ENCODE assay signal across 8 cellular contexts in genomic region chr7:151123485-151124204, GRCh38. TPM values are rescaled to one million over a fixed set of nuclear protein-coding genes. Genes with fewer than 3 reads are reported as not detected.
A peak's percentile ranks its signal among the peaks of the same experiment; 100 is the strongest.
DNase-seq lines count a peak whose midpoint lies in the region; ATAC-seq, FAIRE-seq and TF ChIP-seq lines count a peak whose summit lies in the region.

No MANE protein-coding gene starts in this region.

- H3K9me3 ChIP-seq in CD4-positive, CD25-positive, alpha-beta regulatory T cell (ENCODE audit: control insufficient read depth in 2 of 2, low read length in 2 of 2): no peaks in the 10 kb centered on the region
- H3K9me3 ChIP-seq in mucosa of descending colon: no peaks in the 10 kb centered on the region

- peak; percentile 89 to 91 for ATAC-seq in CD4-positive, CD25-positive, alpha-beta regulatory T cell (ENCODE audit: low read depth in 2 of 2)
- peak; percentile 69 for ATAC-seq in GM19397 (IDR thresholded peaks at IDR 0.05; ENCODE audit: unreplicated experiment)
- peak; percentile 73 for ATAC-seq in mucosa of descending colon

- H3K27ac ChIP-seq in CD4-positive, CD25-positive, alpha-beta regulatory T cell (ENCODE audit: insufficient read depth, low read length, poor library complexity, severe bottlenecking): no peak overlapping the region
- H3K27ac ChIP-seq in HL-60 (replicated peaks): no peak overlapping the region

- H3K36me3 Mint-ChIP-seq in CD4-positive, CD25-positive, alpha-beta regulatory T cell: peaks cover 14% of the 10 kb centered on the region

- no peaks in the 10 kb centered on the region for H3K27me3 ChIP-seq in CD4-positive, CD25-positive, alpha-beta regulatory T cell (ENCODE audit: control insufficient read depth, insufficient read depth, low read length)
- no peaks in the 10 kb centered on the region for H3K27me3 ChIP-seq in HL-60 (ENCODE audit: insufficient read depth, poor library complexity, severe bottlenecking)

- DNase-seq in CD4-positive, CD25-positive, alpha-beta regulatory T cell: peak; percentile 69 to 81 (median 77)
- DNase-seq in HL-60 (ENCODE audit: low read depth in 1 of 2, low spot score in 1 of 2): peak; percentile 47 to 77
- DNase-seq in NK-92 treated with Interleukin-12 subunit alpha and Interleukin-12 subunit beta, amount 100 ng/mL, for 24 hours (lab: John Stamatoyannopoulos, UW): peak; percentile 59
- peak; percentile 57 to 66 for DNase-seq in activated CD8-positive, alpha-beta memory T cell treated with anti-CD3 and anti-CD28 coated beads for 4 hours (ENCODE audit: low read depth in 2 of 2)
- peak; percentile 80 to 89 (median 84) for DNase-seq in mucosa of descending colon
- peak; percentile 91 for DNase-seq in stimulated activated CD8-positive, alpha-beta memory T cell treated with anti-CD3 and anti-CD28 coated beads, Interleukin-4, amount 100 ng/mL, for 48 hours

- H3K4me1 Mint-ChIP-seq in CD4-positive, CD25-positive, alpha-beta regulatory T cell: peaks cover 0 to 8% (median 7%) of the 10 kb centered on the region in 4 donors

- peaks cover 16% of the 10 kb centered on the region for H3K27me3 Mint-ChIP-seq in CD4-positive, CD25-positive, alpha-beta regulatory T cell

- H3K4me3 Mint-ChIP-seq in CD4-positive, CD25-positive, alpha-beta regulatory T cell: no peak overlapping the region

- peaks cover 4% of the 10 kb centered on the region for H3K36me3 ChIP-seq in CD4-positive, CD25-positive, alpha-beta regulatory T cell (ENCODE audit: control insufficient read depth, insufficient read depth, low read length)
- peaks cover 3% of the 10 kb centered on the region for H3K36me3 ChIP-seq in mucosa of descending colon (ENCODE audit: low read depth)

- H3K4me1 ChIP-seq in CD4-positive, CD25-positive, alpha-beta regulatory T cell (ENCODE audit: control insufficient read depth, insufficient read depth, low read length, poor library complexity, severe bottlenecking): no peaks in the 10 kb centered on the region
- H3K4me1 ChIP-seq in mucosa of descending colon (ENCODE audit: low read depth): peaks cover 12% of the 10 kb centered on the region

- no peak overlapping the region for H3K4me3 ChIP-seq in CD4-positive, CD25-positive, alpha-beta regulatory T cell (ENCODE audit: low read depth, low read length)
- H3K4me3 ChIP-seq in HL-60 (replicated peaks; ENCODE audit: insufficient read depth, low read length) (no peak overlapping the region), mucosa of descending colon (no peak overlapping the region)

- peak; percentile 99 for TF ChIP-seq CTCF in HL-60 (IDR thresholded peaks at IDR 0.05; ENCODE audit: insufficient read depth, low read length)
- TF ChIP-seq CTCF in mucosa of descending colon (IDR thresholded peaks at IDR 0.05): peak; percentile 93

- FAIRE-seq in endometrium (lab: Jason Lieb, UNC): peak; percentile 23

- peak overlapping the region in 1 of 3 donors; percentile 62 for H3K27ac Mint-ChIP-seq in CD4-positive, CD25-positive, alpha-beta regulatory T cell

- intact Hi-C loops in mucosa of descending colon (cut with DNase I, micrococcal nuclease): loop anchor here in 1 of 2 donors (5.0 kb wide), 1 partner anchor 49 kb away; no protein-coding TSS in a partner anchor

- H3K9me3 Mint-ChIP-seq in CD4-positive, CD25-positive, alpha-beta regulatory T cell: no peaks in the 10 kb centered on the region

RNA-seq across cellular contexts. Expression of gene AGAP3, which starts 37.4 kb away (rescaled TPM):
- 24.7 TPM for total RNA-seq in CD4-positive, CD25-positive, alpha-beta regulatory T cell
- 1 to 10 TPM; 1.9 to 3.2 (median 2.7) TPM for polyA plus RNA-seq in CD4-positive, CD25-positive, alpha-beta regulatory T cell
- total RNA-seq in mucosa of descending colon: 100 to 1,000 TPM in 1 of 3 donors, 10 to 100 TPM in 2; 39.7 to 116 (median 50.6) TPM

RNA-seq across cellular contexts. Expression of gene TMUB1, which starts 40.4 kb away (rescaled TPM):
- 53.9 TPM for total RNA-seq in CD4-positive, CD25-positive, alpha-beta regulatory T cell
- 10 to 100 TPM; 41.1 to 54.6 (median 48.3) TPM for polyA plus RNA-seq in CD4-positive, CD25-positive, alpha-beta regulatory T cell
- 10 to 100 TPM; 54.2 to 63.7 (median 60.8) TPM for total RNA-seq in mucosa of descending colon

RNA-seq across cellular contexts. Expression of gene FASTK, which starts 43.0 kb away (rescaled TPM):
- total RNA-seq in CD4-positive, CD25-positive, alpha-beta regulatory T cell: 92.4 TPM
- polyA plus RNA-seq in CD4-positive, CD25-positive, alpha-beta regulatory T cell: 10 to 100 TPM; 39.5 to 53.3 (median 46.6) TPM
- 100 to 1,000 TPM in 1 of 3 donors, 10 to 100 TPM in 2; 78.6 to 122 (median 98.5) TPM for total RNA-seq in mucosa of descending colon

RNA-seq across cellular contexts. Expression of gene GBX1, which starts 43.8 kb away (rescaled TPM):
- total RNA-seq in CD4-positive, CD25-positive, alpha-beta regulatory T cell: not detected
- polyA plus RNA-seq in CD4-positive, CD25-positive, alpha-beta regulatory T cell: not detected
- not detected for total RNA-seq in mucosa of descending colon
